8 cellular contexts compared by ENCODE assay signal in the genomic region with DNA sequence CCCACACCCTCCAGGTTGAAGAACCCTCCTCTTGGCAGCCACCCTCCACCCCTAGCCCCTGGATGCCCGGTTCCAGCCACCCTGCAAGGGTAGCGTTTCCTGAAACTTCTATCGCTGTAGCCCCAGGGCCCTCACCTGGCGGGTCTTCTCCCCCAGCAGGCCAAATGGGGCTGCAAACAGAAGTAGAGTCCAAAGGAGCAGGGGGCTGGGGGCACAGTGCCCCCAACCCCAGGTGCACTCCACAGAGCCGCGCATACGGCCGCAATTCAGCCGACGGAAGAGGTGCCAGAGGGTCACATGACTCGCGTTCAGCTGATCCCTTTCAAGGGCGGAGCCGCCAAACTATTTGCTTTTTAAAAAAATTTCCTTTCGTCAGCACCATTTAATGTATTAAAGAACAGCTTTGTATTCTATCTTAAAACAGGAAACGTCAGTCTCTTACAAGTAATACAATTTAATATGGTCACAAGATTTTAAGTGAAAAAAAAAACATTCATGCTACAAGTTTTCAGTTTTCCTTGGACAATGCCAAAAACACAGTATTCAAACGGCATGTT. TPM values are rescaled to one million over a fixed set of nuclear protein-coding genes. Genes with fewer than 3 reads are reported as not detected.
DNase-seq lines count a peak whose midpoint lies in the region; ATAC-seq and TF ChIP-seq lines count a peak whose summit lies in the region.

A gene with protein sequence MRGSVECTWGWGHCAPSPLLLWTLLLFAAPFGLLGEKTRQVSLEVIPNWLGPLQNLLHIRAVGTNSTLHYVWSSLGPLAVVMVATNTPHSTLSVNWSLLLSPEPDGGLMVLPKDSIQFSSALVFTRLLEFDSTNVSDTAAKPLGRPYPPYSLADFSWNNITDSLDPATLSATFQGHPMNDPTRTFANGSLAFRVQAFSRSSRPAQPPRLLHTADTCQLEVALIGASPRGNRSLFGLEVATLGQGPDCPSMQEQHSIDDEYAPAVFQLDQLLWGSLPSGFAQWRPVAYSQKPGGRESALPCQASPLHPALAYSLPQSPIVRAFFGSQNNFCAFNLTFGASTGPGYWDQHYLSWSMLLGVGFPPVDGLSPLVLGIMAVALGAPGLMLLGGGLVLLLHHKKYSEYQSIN (minus strand): TSS at position 289 of the 557 bp plus-strand sequence. CDS start 34 bp downstream, at position 255.

- peak; percentile 66 for DNase-seq in DMS79 treated with DMSO at 0.1 percent for 48 hours (lab: John Stamatoyannopoulos, UW)
- peak in 65 of 76 experiments; percentile 3 to 68 (median 36) for DNase-seq in HUDEP-2 (lab: John Stamatoyannopoulos, UW; ENCODE audit: unreplicated experiment in 76 of 76)
- peak; percentile 57 for DNase-seq in RWPE1 (ENCODE audit: low spot score)
- peak; percentile 55 for DNase-seq in activated naive CD4-positive, alpha-beta T cell treated with Interleukin-2 at 50 U/mL for 16 hours
- peak; percentile 50 to 85 for DNase-seq in foreskin fibroblast
- DNase-seq in natural killer cell, result peak; percentile 49

- H3K4me1 Mint-ChIP-seq in natural killer cell, result peaks cover 6 to 32% of the 10 kb centered on the region in 2 donors

- H3K4me3 ChIP-seq in foreskin fibroblast (ENCODE audit: low read depth in 1 of 2, low read length in 2 of 2), result peak within 1 kb of the TSS; percentile 79 to 99
- H3K4me3 ChIP-seq in stomach smooth muscle (ENCODE audit: low read length in 2 of 2), result peak within 1 kb of the TSS; percentile 92 to 93

- H3K9me3 Mint-ChIP-seq in natural killer cell, result no peaks in the 10 kb centered on the region

- intact Hi-C loops in natural killer cell (cut with micrococcal nuclease), result no loop called here

- H3K9ac ChIP-seq in stomach smooth muscle (ENCODE audit: low read length in 2 of 2), result peak within 1 kb of the TSS; percentile 82 to 98

- peak within 1 kb of the TSS; percentile 85 for H3K4me3 Mint-ChIP-seq in natural killer cell

- H3K27me3 ChIP-seq in stomach smooth muscle (ENCODE audit: control insufficient read depth in 1 of 2, insufficient read depth in 2 of 2, low read length in 2 of 2), result no peaks in the 10 kb centered on the region

- H3K4me1 ChIP-seq in stomach smooth muscle (ENCODE audit: control insufficient read depth, insufficient read depth, low read length), result peaks cover 33% of the 10 kb centered on the region

- TF ChIP-seq CTCF in RWPE1 (conservative IDR thresholded peaks at IDR 0.05; ENCODE audit: low read depth), result no peak
- TF ChIP-seq CTCF in foreskin fibroblast (IDR thresholded peaks at IDR 0.05; ENCODE audit: low read depth, low read length), result no peak
- no peak for TF ChIP-seq CTCF in natural killer cell (IDR thresholded peaks at IDR 0.05)

- peaks cover 0 to 3% of the 10 kb centered on the region in 2 donors for H3K36me3 ChIP-seq in stomach smooth muscle (ENCODE audit: control insufficient read depth in 2 of 2, insufficient read depth in 2 of 2, low read length in 2 of 2)

- H3K36me3 Mint-ChIP-seq in natural killer cell, result no peaks in the 10 kb centered on the region

- POLR2A ChIA-PET in RWPE1 (lab: Yijun Ruan, JAX; ENCODE audit: low non-redundant PET), result no interaction called here

- CTCF ChIA-PET in RWPE1 (lab: Yijun Ruan, JAX), result interaction anchor here (0.6 to 0.7 kb wide), 2 partner anchors 9 to 11 kb away, joined by 3 to 7 read pairs; no protein-coding TSS in a partner anchor

- no peaks in the 10 kb centered on the region for H3K27me3 Mint-ChIP-seq in natural killer cell (ENCODE audit: low read depth in 2 of 2)

- H3K27ac Mint-ChIP-seq in natural killer cell, result peak within 1 kb of the TSS in 1 of 2 donors; percentile 81

- H3K27ac ChIP-seq in RWPE1 (peak within 1 kb of the TSS; percentile 52), stomach smooth muscle (ENCODE audit: low read length) (peak within 1 kb of the TSS; percentile 49)

- ATAC-seq in natural killer cell (peak; percentile 67 to 76 (median 76)), HG03439 (IDR thresholded peaks at IDR 0.05; ENCODE audit: unreplicated experiment) (no peak)

- H3K9me3 ChIP-seq in stomach smooth muscle (ENCODE audit: control insufficient read depth in 2 of 2, low read length in 2 of 2), result no peaks in the 10 kb centered on the region

RNA-seq across cellular contexts. Expression of the gene that starts here (rescaled TPM):
- 10 to 100 TPM; 22.9 to 29.1 (median 26.8) TPM for total RNA-seq in natural killer cell
